10 cellular contexts compared by ENCODE assay signal in the genomic region with DNA sequence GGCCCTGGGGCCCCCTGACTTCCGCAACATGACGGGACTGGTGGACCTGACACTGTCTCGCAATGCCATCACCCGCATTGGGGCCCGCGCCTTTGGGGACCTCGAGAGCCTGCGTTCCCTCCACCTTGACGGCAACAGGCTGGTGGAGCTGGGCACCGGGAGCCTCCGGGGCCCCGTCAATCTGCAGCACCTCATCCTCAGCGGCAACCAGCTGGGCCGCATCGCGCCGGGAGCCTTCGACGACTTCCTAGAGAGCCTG. TPM values are rescaled to one million over a fixed set of nuclear protein-coding genes. Genes with fewer than 3 reads are reported as not detected.
DNase-seq lines count a peak whose midpoint lies in the region; ATAC-seq and TF ChIP-seq lines count a peak whose summit lies in the region.
"Had no signal": no experiment of that assay in that cellular context is flagged by ENCODE, and none has a peak within 500 bp of the region (broad histone marks: within the 10 kb centered on the region; RNA-seq: fewer than 3 reads in every experiment).

No MANE protein-coding gene starts in this region.

- no peaks in the 10 kb centered on the region for H3K36me3 Mint-ChIP-seq in activated naive CD8-positive, alpha-beta T cell treated with anti-CD3 and anti-CD28 coated beads, Interleukin-2, amount 10 ng/mL, durations not matched to agents 7 days and 5 days

- H3K9me3 ChIP-seq in BE2C (no peaks in the 10 kb centered on the region), mesodermal cell (ENCODE audit: control insufficient read depth, low read length) (no peaks in the 10 kb centered on the region)

- H3K27ac ChIP-seq in HL-60 (replicated peaks) (peak overlapping the region; percentile 71), mesodermal cell (ENCODE audit: low read depth, low read length, severe bottlenecking) (no peak overlapping the region), coronary artery (peak overlapping the region in 1 of 2 donors; percentile 92)

- peaks cover 39% of the 10 kb centered on the region for H3K36me3 ChIP-seq in BE2C
- peaks cover 14% of the 10 kb centered on the region for H3K36me3 ChIP-seq in mesodermal cell (ENCODE audit: control insufficient read depth, insufficient read depth, low read length)

- 92 to 94% methylated on average over 14 to 19 of the region's 19 CpGs for WGBS in mesodermal cell (ENCODE audit: insufficient coverage in 2 of 2), 2 experiments

- ATAC-seq in activated naive CD8-positive, alpha-beta T cell treated with anti-CD3 and anti-CD28 coated beads, Interleukin-2, amount 10 ng/mL, durations not matched to agents 7 days and 5 days (ENCODE audit: low read depth), result no peak
- no peak for ATAC-seq in GM18873 (IDR thresholded peaks at IDR 0.05; ENCODE audit: low FRiP score, unreplicated experiment)

- DNase-seq in BE2C (peak; percentile 17), HL-60 (ENCODE audit: low read depth in 1 of 2, low spot score in 1 of 2) (no peak), NCI-H2196 (lab: John Stamatoyannopoulos, UW; ENCODE audit: unreplicated experiment) (no peak), AG08396 (ENCODE audit: low spot score) (no peak), coronary artery (ENCODE audit: low spot score) (no peak)
- no peak for DNase-seq in activated naive CD8-positive, alpha-beta T cell treated with anti-CD3 and anti-CD28 coated beads, Interleukin-2, amount 10 ng/mL, durations not matched to agents 7 days and 5 days
- DNase-seq: effector memory CD4-positive, alpha-beta T cell; NCI-H774 had no signal

- H3K4me1 Mint-ChIP-seq in activated naive CD8-positive, alpha-beta T cell treated with anti-CD3 and anti-CD28 coated beads, Interleukin-2, amount 10 ng/mL, durations not matched to agents 7 days and 5 days, result peaks cover 10% of the 10 kb centered on the region

- no peaks in the 10 kb centered on the region for H3K9me3 Mint-ChIP-seq in activated naive CD8-positive, alpha-beta T cell treated with anti-CD3 and anti-CD28 coated beads, Interleukin-2, amount 10 ng/mL, durations not matched to agents 7 days and 5 days

- H3K27me3 ChIP-seq in BE2C (no peaks in the 10 kb centered on the region), HL-60 (ENCODE audit: insufficient read depth, poor library complexity, severe bottlenecking) (no peaks in the 10 kb centered on the region)

- H3K4me3 ChIP-seq in BE2C (ENCODE audit: low read depth, low read length), result no peak overlapping the region
- H3K4me3 ChIP-seq in HL-60 (replicated peaks; ENCODE audit: insufficient read depth, low read length), result peak overlapping the region; percentile 76
- peak overlapping the region; percentile 66 for H3K4me3 ChIP-seq in mesodermal cell (ENCODE audit: extremely low read depth, insufficient read depth, low read length, poor library complexity, severe bottlenecking)
- no peak overlapping the region for H3K4me3 ChIP-seq in coronary artery

- H3K4me1 ChIP-seq in BE2C, result peaks cover 7% of the 10 kb centered on the region
- H3K4me1 ChIP-seq in mesodermal cell (ENCODE audit: control insufficient read depth, insufficient read depth, low read length, poor library complexity, severe bottlenecking), result peaks cover 4% of the 10 kb centered on the region

- TF ChIP-seq CTCF in BE2C (IDR thresholded peaks at IDR 0.05; ENCODE audit: low read depth, low read length) (no peak), HL-60 (IDR thresholded peaks at IDR 0.05; ENCODE audit: insufficient read depth, low read length) (no peak), coronary artery (IDR thresholded peaks at IDR 0.05) (no peak)

- H3K27ac Mint-ChIP-seq in activated naive CD8-positive, alpha-beta T cell treated with anti-CD3 and anti-CD28 coated beads, Interleukin-2, amount 10 ng/mL, durations not matched to agents 7 days and 5 days, result peak overlapping the region; percentile 63

- peak overlapping the region; percentile 81 for H3K4me3 Mint-ChIP-seq in activated naive CD8-positive, alpha-beta T cell treated with anti-CD3 and anti-CD28 coated beads, Interleukin-2, amount 10 ng/mL, durations not matched to agents 7 days and 5 days

- POLR2A ChIA-PET in activated naive CD8-positive, alpha-beta T cell treated with anti-CD3 and anti-CD28 coated beads, Interleukin-2, amount 10 ng/mL, durations not matched to agents 7 days and 5 days (lab: Charles Lee), result no interaction called here

- H3K27me3 Mint-ChIP-seq in activated naive CD8-positive, alpha-beta T cell treated with anti-CD3 and anti-CD28 coated beads, Interleukin-2, amount 10 ng/mL, durations not matched to agents 7 days and 5 days, result no peaks in the 10 kb centered on the region

RNA-seq across cellular contexts. Expression of a gene that starts 1.0 kb away (rescaled TPM):
- 87.3 TPM for polyA plus RNA-seq in BE2C (2012; ENCODE audit: insufficient read depth, insufficient read length, low read depth)
- total RNA-seq in activated naive CD8-positive, alpha-beta T cell treated with anti-CD3 and anti-CD28 coated beads, Interleukin-2, amount 10 ng/mL, durations not matched to agents 7 days and 5 days, result 10 to 100 TPM; 16.4 to 17.0 TPM
- polyA plus RNA-seq in mesodermal cell (2013, experiment 1 of 2), result 25.7 TPM
- 19.1 TPM for polyA plus RNA-seq in mesodermal cell (2013, experiment 2 of 2)

RNA-seq across cellular contexts. Expression of a gene that starts 14.6 kb away (rescaled TPM):
- polyA plus RNA-seq in BE2C (2012; ENCODE audit: insufficient read depth, insufficient read length, low read depth), result 89.7 TPM
- total RNA-seq in activated naive CD8-positive, alpha-beta T cell treated with anti-CD3 and anti-CD28 coated beads, Interleukin-2, amount 10 ng/mL, durations not matched to agents 7 days and 5 days, result 10 to 100 TPM; 23.0 to 27.2 TPM
- 20.8 TPM for polyA plus RNA-seq in mesodermal cell (2013, experiment 1 of 2)
- polyA plus RNA-seq in mesodermal cell (2013, experiment 2 of 2), result 18.5 TPM

Comparison
In these comparisons a context has a peak if more than half of its experiments do, and no peak if none do; other contexts are left out.
1. H3K4me3 ChIP-seq: peak in HL-60 (single experiment) and mesodermal cell (single experiment); none in BE2C (single experiment) and coronary artery (single experiment).